Comparison of ENCODE assay signal across 1 cellular context in genomic region chr11:1888347-1888753, GRCh38.
TF ChIP-seq lines count a peak whose summit lies in the region.

No MANE protein-coding gene starts in this region.

TF ChIP-seq in HEK293T, 16 proteins besides CTCF, POLR2A, EP300 and RAD21 (continued from another document):
- TF ChIP-seq PKNOX1 (IDR thresholded peaks at IDR 0.05): no peak
- TF ChIP-seq CTBP1 (IDR thresholded peaks at IDR 0.05; ENCODE audit: borderline replicate concordance): no peak
- no peak for TF ChIP-seq FOXM1 (IDR thresholded peaks at IDR 0.05; ENCODE audit: borderline replicate concordance)
